Comparison of ENCODE assay signal across 25 cellular contexts in the genomic region with DNA sequence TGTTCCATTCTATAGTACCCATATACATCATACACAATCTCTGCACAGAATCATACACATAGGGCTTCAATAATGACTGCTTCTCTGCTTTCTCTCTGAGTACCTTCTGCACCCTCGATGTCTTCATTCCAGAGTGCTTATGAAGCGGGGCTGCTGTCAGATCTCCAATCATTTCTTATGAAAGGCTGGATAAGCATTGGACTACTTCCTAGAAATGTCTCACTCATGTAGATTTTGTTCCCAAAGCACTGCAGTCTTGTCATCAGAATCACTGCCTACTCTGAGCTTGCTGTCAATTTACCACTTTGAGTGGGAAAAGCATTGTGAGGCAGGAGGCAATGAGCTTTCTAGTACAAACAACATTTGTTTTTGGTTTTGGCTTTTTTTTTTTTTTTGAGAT.
"Had no signal": no experiment of that assay in that cellular context is flagged by ENCODE, and none has a peak within 500 bp of the region (broad histone marks: within the 10 kb centered on the region; RNA-seq: fewer than 3 reads in every experiment).

No MANE protein-coding gene starts in this region.

- H3K27ac ChIP-seq: adrenal gland had no signal

- H3K27me3 ChIP-seq: adrenal gland had no signal

- H3K9me3 ChIP-seq: adrenal gland had no signal

- H3K4me1 ChIP-seq: adrenal gland had no signal

- DNase-seq: activated CD4-positive, alpha-beta T cell treated with anti-CD3 and anti-CD28 coated beads for 48 hours; activated CD4-positive, alpha-beta T cell treated with anti-CD3 and anti-CD28 coated beads, Interleukin-2, amount 50 U/mL, for 4 hours; activated CD4-positive, CD25-positive, alpha-beta regulatory T cell treated with anti-CD3 and anti-CD28 coated beads, Interleukin-2, amount 50 U/mL, for 72 hours; activated CD8-positive, alpha-beta memory T cell treated with anti-CD3 and anti-CD28 coated beads, Interleukin-2, amount 50 U/mL, for 48 hours; activated CD8-positive, alpha-beta T cell treated with anti-CD3 and anti-CD28 coated beads, Interleukin-2, amount 10 ng/mL, durations not matched to agents 7 days and 5 days; activated naive CD4-positive, alpha-beta T cell treated with anti-CD3 and anti-CD28 coated beads, Interleukin-2, amount 50 U/mL, for 16 hours; activated naive CD8-positive, alpha-beta T cell treated with anti-CD3 and anti-CD28 coated beads, Interleukin-2, amount 10 ng/mL, durations not matched to agents 7 days and 5 days; activated T-cell treated with anti-CD3 and anti-CD28 coated beads, Interleukin-2, amount 50 U/mL, for 1 hour; adrenal gland; aorta; central memory CD4-positive, alpha-beta T cell; Karpas-422; NCI-H1092; NCI-H1417; NCI-H1930; NCI-H2171; NCI-H345; NCI-H510A; NCI-H69; PC-3; SHP77 treated with DMSO at 0.1 percent for 48 hours; T-helper 17 cell; T-helper 9 cell had no signal

- H3K36me3 ChIP-seq: adrenal gland had no signal

- H3K4me3 ChIP-seq: adrenal gland, K562 had no signal

- ATAC-seq: activated CD8-positive, alpha-beta T cell treated with anti-CD3 and anti-CD28 coated beads, Interleukin-2, amount 10 ng/mL, durations not matched to agents 7 days and 5 days; K562; PC-3; T-helper 17 cell; WTC11 had no signal
